In genomic region chr15:98953000-98953776, GRCh38 we compare ENCODE assay signal across 10 cellular contexts. TPM values are rescaled to one million over a fixed set of nuclear protein-coding genes. Genes with fewer than 3 reads are reported as not detected.
DNase-seq lines count a peak whose midpoint lies in the region; ATAC-seq and TF ChIP-seq lines count a peak whose summit lies in the region.
"Had no signal": no experiment of that assay in that cellular context is flagged by ENCODE, and none has a peak within 500 bp of the region (broad histone marks: within the 10 kb centered on the region; RNA-seq: fewer than 3 reads in every experiment).

No MANE protein-coding gene starts in this region.

- TF ChIP-seq EP300 in transverse colon (IDR thresholded peaks at IDR 0.05; ENCODE audit: low read depth), result no peak

- TF ChIP-seq CTCF in KMS-11 (conservative IDR thresholded peaks at IDR 0.05; ENCODE audit: low read depth, low read length) (no peak), transverse colon (IDR thresholded peaks at IDR 0.05) (no peak)

- H3K27me3 ChIP-seq in KMS-11 (ENCODE audit: insufficient read depth, low read depth) (no peaks in the 10 kb centered on the region), transverse colon (no peaks in the 10 kb centered on the region)

- peak; percentile 25 for ATAC-seq in left ventricle myocardium superior

- no peaks in the 10 kb centered on the region for H3K27me3 Mint-ChIP-seq in activated naive CD4-positive, alpha-beta T cell treated with anti-CD3 and anti-CD28 coated beads, Interleukin-2, amount 50 U/mL, for 24 hours

- H3K36me3 ChIP-seq in KMS-11 (ENCODE audit: insufficient read depth) (no peaks in the 10 kb centered on the region; the same call in 1 of the 2 replicates), transverse colon (peaks cover 0 to 26% (median 2%) of the 10 kb centered on the region in 4 donors)

- peak overlapping the region; percentile 87 for H3K27ac Mint-ChIP-seq in activated naive CD4-positive, alpha-beta T cell treated with anti-CD3 and anti-CD28 coated beads, Interleukin-2, amount 50 U/mL, for 24 hours

- DNase-seq in activated naive CD4-positive, alpha-beta T cell treated with anti-CD3 and anti-CD28 coated beads, Interleukin-2, amount 50 U/mL, for 16 hours, result no peak
- DNase-seq in left ventricle myocardium superior (peak; percentile 59), transverse colon (no peak), COLO829 (ENCODE audit: low spot score) (no peak), DMS53 treated with DMSO at 0.1 percent for 48 hours (lab: John Stamatoyannopoulos, UW; ENCODE audit: unreplicated experiment) (no peak), NCI-H146 (lab: John Stamatoyannopoulos, UW) (no peak)
- DNase-seq: glutamatergic neuron had no signal

- H3K4me1 Mint-ChIP-seq in activated naive CD4-positive, alpha-beta T cell treated with anti-CD3 and anti-CD28 coated beads, Interleukin-2, amount 50 U/mL, for 24 hours, result peaks cover 19% of the 10 kb centered on the region

- H2AFZ ChIP-seq in KMS-11 (ENCODE audit: low read depth), result peak overlapping the region; percentile 16; the same call in 1 of the 2 replicates

- no peak overlapping the region for H3K4me3 Mint-ChIP-seq in activated naive CD4-positive, alpha-beta T cell treated with anti-CD3 and anti-CD28 coated beads, Interleukin-2, amount 50 U/mL, for 24 hours

- peaks cover 33% of the 10 kb centered on the region for H3K4me1 ChIP-seq in KMS-11 (ENCODE audit: low read depth, poor library complexity, severe bottlenecking)
- peaks cover 0 to 38% (median 13%) of the 10 kb centered on the region in 4 donors for H3K4me1 ChIP-seq in transverse colon

- H3K27ac ChIP-seq in KMS-11 (peak overlapping the region; percentile 66), transverse colon (peak overlapping the region; percentile 71 to 86 (median 77))

- no peak overlapping the region for H3K4me3 ChIP-seq in KMS-11 (IDR thresholded peaks at IDR 0.05; ENCODE audit: insufficient read depth, low read depth, low read length)
- H3K4me3 ChIP-seq in transverse colon, result no peak overlapping the region

- peak overlapping the region; percentile 19; the same call in 1 of the 2 replicates for H3K9ac ChIP-seq in KMS-11

- no peaks in the 10 kb centered on the region for H3K9me3 ChIP-seq in transverse colon

- H3K9me3 Mint-ChIP-seq in activated naive CD4-positive, alpha-beta T cell treated with anti-CD3 and anti-CD28 coated beads, Interleukin-2, amount 50 U/mL, for 24 hours, result no peaks in the 10 kb centered on the region

- in situ Hi-C loops in transverse colon (cut with MboI; ENCODE audit: low pct_ligation_motif_present in 1 of 4, low pct_unique_long_range_greater_than_20kb in 1 of 4, low sequenced_read_pairs in 3 of 4), result no loop called here

- no peaks in the 10 kb centered on the region for H4K20me1 ChIP-seq in KMS-11 (ENCODE audit: insufficient read depth)

- H3K36me3 Mint-ChIP-seq in activated naive CD4-positive, alpha-beta T cell treated with anti-CD3 and anti-CD28 coated beads, Interleukin-2, amount 50 U/mL, for 24 hours, result peaks cover 11% of the 10 kb centered on the region

- WGBS in transverse colon (ENCODE audit: low coverage in 1 of 2), 2 donors, result 82% methylated on average over 18 of the region's 19 CpGs; no CpG with 5 or more reads in 1 of the 2 donors

- H3K4me2 ChIP-seq in KMS-11, result peak overlapping the region; percentile 67

- TF ChIP-seq POLR2A in transverse colon (IDR thresholded peaks at IDR 0.05), result no peak

- intact Hi-C loops in left ventricle myocardium superior (cut with micrococcal nuclease) (no loop called here), transverse colon (cut with DNase I; ENCODE audit: low total_unique reads) (no loop called here)

- H3K79me2 ChIP-seq in KMS-11 (ENCODE audit: insufficient read depth, low read depth), result no peaks in the 10 kb centered on the region

RNA-seq across cellular contexts. Expression of gene PGPEP1L, which starts 54.4 kb away (rescaled TPM):
- 0.55 TPM for total RNA-seq in left ventricle myocardium superior
- not detected for total RNA-seq in transverse colon
- total RNA-seq: HT-29 had no signal
